Comparison of ENCODE assay signal across 9 cellular contexts in the genomic region with DNA sequence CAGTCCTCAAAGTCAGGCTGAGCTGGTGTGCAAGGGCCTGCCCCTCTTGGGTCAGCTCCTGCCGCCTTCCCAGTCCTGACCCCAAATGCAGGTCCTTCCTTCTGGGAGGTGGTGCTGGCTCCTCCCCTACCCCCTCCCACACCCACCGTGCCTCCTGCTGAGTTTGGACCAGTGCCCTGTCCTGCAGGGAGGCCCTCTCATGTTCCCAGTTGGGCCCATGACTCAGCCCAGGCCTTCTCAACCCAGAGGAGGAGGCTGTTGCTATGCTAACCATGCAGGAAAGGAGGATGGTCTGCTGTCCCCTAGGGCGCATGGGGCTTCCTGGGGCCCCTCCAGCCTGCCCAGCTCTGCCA. TPM values are rescaled to one million over a fixed set of nuclear protein-coding genes. Genes with fewer than 3 reads are reported as not detected.
DNase-seq lines count a peak whose midpoint lies in the region; FAIRE-seq and TF ChIP-seq lines count a peak whose summit lies in the region.
"Had no signal": no experiment of that assay in that cellular context is flagged by ENCODE, and none has a peak within 500 bp of the region (broad histone marks: within the 10 kb centered on the region; RNA-seq: fewer than 3 reads in every experiment).

No MANE protein-coding gene starts in this region.

- FAIRE-seq in urothelium cell line (lab: Jason Lieb, UNC) (no peak), small intestine (lab: Jason Lieb, UNC) (no peak)

- no peak for TF ChIP-seq CTCF in cardiac muscle cell (IDR thresholded peaks at IDR 0.05; ENCODE audit: low read depth, low read length)
- no peak for TF ChIP-seq CTCF in right atrium auricular region (IDR thresholded peaks at IDR 0.05)
- TF ChIP-seq CTCF in sigmoid colon (IDR thresholded peaks at IDR 0.05), result no peak

- no peaks in the 10 kb centered on the region for H3K36me3 ChIP-seq in cardiac muscle cell
- H3K36me3 ChIP-seq in right atrium auricular region, result no peaks in the 10 kb centered on the region
- H3K36me3 ChIP-seq in SJCRH30, result no peaks in the 10 kb centered on the region
- H3K36me3 ChIP-seq in small intestine (ENCODE audit: control insufficient read depth in 2 of 2, insufficient read depth in 2 of 2, low read length in 2 of 2), result no peaks in the 10 kb centered on the region
- no peaks in the 10 kb centered on the region for H3K36me3 ChIP-seq in sigmoid colon

- WGBS in small intestine, 3 donors, result 49 to 58% (median 57%) methylated on average over 3 of the region's 3 CpGs
- WGBS in sigmoid colon, 2 donors, result 52 to 56% methylated on average over 3 of the region's 3 CpGs

- TF ChIP-seq EP300 in sigmoid colon (IDR thresholded peaks at IDR 0.05), result no peak

- H3K9me3 ChIP-seq in cardiac muscle cell (ENCODE audit: low read depth), result no peaks in the 10 kb centered on the region
- no peaks in the 10 kb centered on the region for H3K9me3 ChIP-seq in right atrium auricular region
- no peaks in the 10 kb centered on the region for H3K9me3 ChIP-seq in SJCRH30 (replicated peaks)
- no peaks in the 10 kb centered on the region for H3K9me3 ChIP-seq in small intestine (ENCODE audit: control insufficient read depth, low read depth)
- H3K9me3 ChIP-seq in sigmoid colon, result no peaks in the 10 kb centered on the region

- intact Hi-C loops in sigmoid colon (cut with DNase I), result no loop called here

- DNase-seq in cardiac muscle cell (ENCODE audit: low read depth in 1 of 2, low spot score in 1 of 2) (peak; percentile 13 to 94), right atrium auricular region (ENCODE audit: low spot score) (no peak), SJCRH30 (peak; percentile 89 to 91), fibroblast of the conjunctiva (ENCODE audit: low read depth) (peak; percentile 84), urothelium cell line (ENCODE audit: low spot score) (peak; percentile 78), small intestine (no peak), sigmoid colon (no peak), HT-29 (ENCODE audit: low spot score) (no peak)
- DNase-seq: stimulated activated CD4-positive, alpha-beta T cell treated with anti-CD3 and anti-CD28 coated beads, Interleukin-15, amount 100 ng/mL, for 24 hours had no signal

- H3K27ac ChIP-seq in cardiac muscle cell (no peak overlapping the region), right atrium auricular region (no peak overlapping the region), SJCRH30 (no peak overlapping the region), small intestine (ENCODE audit: low read depth in 1 of 2, low read length in 1 of 2) (no peak overlapping the region), sigmoid colon (no peak overlapping the region)

- no peak for TF ChIP-seq POLR2A in sigmoid colon (IDR thresholded peaks at IDR 0.05)

- H3K27me3 ChIP-seq in cardiac muscle cell (no peaks in the 10 kb centered on the region), right atrium auricular region (no peaks in the 10 kb centered on the region), SJCRH30 (no peaks in the 10 kb centered on the region), small intestine (ENCODE audit: control insufficient read depth in 2 of 2, insufficient read depth in 2 of 2, low read length in 2 of 2) (no peaks in the 10 kb centered on the region), sigmoid colon (no peaks in the 10 kb centered on the region)

- H3K4me3 ChIP-seq in cardiac muscle cell (no peak overlapping the region), right atrium auricular region (no peak overlapping the region), SJCRH30 (no peak overlapping the region), small intestine (ENCODE audit: low read depth in 1 of 2, low read length in 2 of 2) (no peak overlapping the region), sigmoid colon (no peak overlapping the region)

- no peaks in the 10 kb centered on the region for H3K4me1 ChIP-seq in cardiac muscle cell (ENCODE audit: low read depth)
- peaks cover 0 to 38% of the 10 kb centered on the region in 2 donors for H3K4me1 ChIP-seq in right atrium auricular region
- H3K4me1 ChIP-seq in SJCRH30, result peaks cover 14% of the 10 kb centered on the region
- H3K4me1 ChIP-seq in small intestine (ENCODE audit: control insufficient read depth in 2 of 2, insufficient read depth in 1 of 2, low read depth in 1 of 2, low read length in 1 of 2), result peaks cover 2 to 3% of the 10 kb centered on the region in 2 donors
- peaks cover 0 to 52% (median 34%) of the 10 kb centered on the region in 4 donors for H3K4me1 ChIP-seq in sigmoid colon

RNA-seq across cellular contexts. Expression of a gene that starts 4.4 kb away (rescaled TPM):
- total RNA-seq in cardiac muscle cell (14.4 and 26.4 TPM in 2 replicates), right atrium auricular region (1 to 10 TPM; 8.5 to 9.0 TPM), sigmoid colon (1 to 10 TPM; 1.5 to 5.3 (median 3.5) TPM)
- polyA plus RNA-seq in cardiac muscle cell (7.6 and 9.6 TPM in 2 replicates), small intestine (1 to 10 TPM; 2.7 to 6.6 (median 4.2) TPM), sigmoid colon (1 to 10 TPM; 4.2 to 5.5 (median 4.6) TPM)
- total RNA-seq in SJCRH30 (2014; rRNA removed; shearing (Covaris generic)), result 0.38 and 0.48 TPM in 2 replicates
- total RNA-seq in HT-29 (2014; rRNA removed; shearing (Covaris generic)), result 12.1 and 17.2 TPM in 2 replicates

RNA-seq across cellular contexts. Expression of a gene that starts 9.8 kb away (rescaled TPM):
- 173 and 190 TPM in 2 replicates for total RNA-seq in cardiac muscle cell
- polyA plus RNA-seq in cardiac muscle cell, result 218 and 242 TPM in 2 replicates
- total RNA-seq in right atrium auricular region, result 10 to 100 TPM; 77.7 to 93.8 TPM
- 160 and 164 TPM in 2 replicates for total RNA-seq in SJCRH30 (2014; rRNA removed; shearing (Covaris generic))
- 10 to 100 TPM; 72.4 to 95.9 (median 74.5) TPM for polyA plus RNA-seq in small intestine
- total RNA-seq in sigmoid colon, result 100 to 1,000 TPM; 109 to 180 (median 126) TPM
- polyA plus RNA-seq in sigmoid colon, result 100 to 1,000 TPM in 2 of 3 donors, 10 to 100 TPM in 1; 86.2 to 116 (median 102) TPM
- 161 and 168 TPM in 2 replicates for total RNA-seq in HT-29 (2014; rRNA removed; shearing (Covaris generic))

RNA-seq across cellular contexts. Expression of a gene that starts 52.4 kb away (rescaled TPM):
- 217 and 278 TPM in 2 replicates for total RNA-seq in cardiac muscle cell
- polyA plus RNA-seq in cardiac muscle cell, result 124 and 145 TPM in 2 replicates
- total RNA-seq in right atrium auricular region, result 100 to 1,000 TPM; 137 to 238 TPM
- total RNA-seq in SJCRH30 (2014; rRNA removed; shearing (Covaris generic)), result 105 and 157 TPM in 2 replicates
- 100 to 1,000 TPM; 104 to 269 (median 177) TPM for polyA plus RNA-seq in small intestine
- total RNA-seq in sigmoid colon, result 100 to 1,000 TPM; 235 to 512 (median 367) TPM
- polyA plus RNA-seq in sigmoid colon, result 100 to 1,000 TPM; 124 to 227 (median 200) TPM
- total RNA-seq in HT-29 (2014; rRNA removed; shearing (Covaris generic)), result 243 and 250 TPM in 2 replicates

RNA-seq across cellular contexts. Expression of a gene that starts 59.8 kb away (rescaled TPM):
- total RNA-seq in cardiac muscle cell (26.5 and 39.5 TPM in 2 replicates), right atrium auricular region (10 to 100 TPM in 1 of 2 donors, 1 to 10 TPM in 1; 7.9 to 15.1 TPM), sigmoid colon (10 to 100 TPM in 2 of 4 donors, 1 to 10 TPM in 2; 5.4 to 16.1 (median 11.4) TPM)
- polyA plus RNA-seq in cardiac muscle cell (8.3 and 8.8 TPM in 2 replicates), small intestine (10 to 100 TPM; 24.9 to 33.9 (median 32.7) TPM), sigmoid colon (10 to 100 TPM; 12.6 to 60.0 (median 22.4) TPM)
- 0.08 and 0.12 TPM in 2 replicates for total RNA-seq in SJCRH30 (2014; rRNA removed; shearing (Covaris generic))
- total RNA-seq in HT-29 (2014; rRNA removed; shearing (Covaris generic)), result 69.3 and 78.1 TPM in 2 replicates

Comparison
In these comparisons a context has a peak if more than half of its experiments do, and no peak if none do; other contexts are left out.
1. DNase-seq: peak in cardiac muscle cell (2 of 2), SJCRH30 (2 of 2), fibroblast of the conjunctiva (single experiment) and urothelium cell line (single experiment); none in right atrium auricular region (single experiment), small intestine (single experiment), sigmoid colon (single experiment) and HT-29 (single experiment).